Comparison of ENCODE assay signal across 15 cellular contexts in genomic region chr1:12465126-12465525, GRCh38.
DNase-seq lines count a peak whose midpoint lies in the region; ATAC-seq and TF ChIP-seq lines count a peak whose summit lies in the region.
"Had no signal": no experiment of that assay in that cellular context is flagged by ENCODE, and none has a peak within 500 bp of the region (broad histone marks: within the 10 kb centered on the region; RNA-seq: fewer than 3 reads in every experiment).

No MANE protein-coding gene starts in this region.

- intact Hi-C loops in upper lobe of right lung (cut with DNase I) = no loop called here
- intact Hi-C loops in left colon (cut with DNase I, micrococcal nuclease) = no loop called here

- H3K4me2 ChIP-seq in osteoblast (ENCODE audit: insufficient read depth, low read length) = peak overlapping the region; percentile 23

- H3K4me1 ChIP-seq in esophagus (ENCODE audit: control insufficient read depth in 2 of 2, insufficient read depth in 2 of 2, low read length in 1 of 2) = peaks cover 3 to 10% of the 10 kb centered on the region in 2 donors
- peaks cover 56% of the 10 kb centered on the region for H3K4me1 ChIP-seq in osteoblast (ENCODE audit: insufficient read depth, low read length)
- peaks cover 55% of the 10 kb centered on the region for H3K4me1 ChIP-seq in upper lobe of right lung

- ATAC-seq in upper lobe of right lung = no peak
- no peak for ATAC-seq in left colon
- ATAC-seq in HG02763 (IDR thresholded peaks at IDR 0.05; ENCODE audit: unreplicated experiment) = no peak

- WGBS in esophagus, 2 donors = 70 to 87% methylated on average over 3 of the region's 3 CpGs

- no peak overlapping the region for H2AFZ ChIP-seq in osteoblast (ENCODE audit: low read length)

- DNase-seq in osteoblast (ENCODE audit: insufficient read length, low spot score, missing footprints) (no peak), upper lobe of right lung (no peak), left colon (no peak), foreskin melanocyte (no peak)
- DNase-seq: activated gamma-delta T cell, anterior cingulate cortex, Calu3, cortex of kidney, GOT3, immature natural killer cell, NCI-H2029 had no signal

- H3K9me3 ChIP-seq in esophagus (ENCODE audit: control insufficient read depth in 2 of 2, insufficient read depth in 1 of 2, low read depth in 1 of 2, low read length in 1 of 2) = no peaks in the 10 kb centered on the region
- H3K9me3 ChIP-seq in osteoblast (ENCODE audit: low read depth, low read length) = no peaks in the 10 kb centered on the region
- no peaks in the 10 kb centered on the region for H3K9me3 ChIP-seq in upper lobe of right lung
- H3K9me3 ChIP-seq: SJSA1 had no signal

- H3K27me3 ChIP-seq in esophagus (ENCODE audit: control insufficient read depth in 1 of 2, insufficient read depth in 2 of 2, low read length in 2 of 2) (no peaks in the 10 kb centered on the region), osteoblast (ENCODE audit: insufficient read depth, low read length) (no peaks in the 10 kb centered on the region), upper lobe of right lung (no peaks in the 10 kb centered on the region)
- H3K27me3 ChIP-seq: SJSA1 had no signal

- H3K4me3 ChIP-seq in WI38 (ENCODE audit: low read depth, low read length) = peak overlapping the region; percentile 6; the same call in 1 of the 2 replicates
- H3K4me3 ChIP-seq in esophagus (ENCODE audit: low read depth in 1 of 2, low read length in 2 of 2) = no peak overlapping the region
- no peak overlapping the region for H3K4me3 ChIP-seq in osteoblast (ENCODE audit: insufficient read depth, low read length)
- no peak overlapping the region for H3K4me3 ChIP-seq in upper lobe of right lung
- H3K4me3 ChIP-seq: SJSA1 had no signal

- peak overlapping the region; percentile 6 to 78 for H3K27ac ChIP-seq in esophagus (ENCODE audit: low read depth in 2 of 2, low read length in 1 of 2)
- H3K27ac ChIP-seq in osteoblast (ENCODE audit: low read depth, low read length) = peak overlapping the region; percentile 82
- peak overlapping the region; percentile 56 for H3K27ac ChIP-seq in upper lobe of right lung
- H3K27ac ChIP-seq: SJSA1 had no signal

- H3K36me3 ChIP-seq in esophagus (ENCODE audit: control insufficient read depth in 2 of 2, insufficient read depth in 2 of 2, low read length in 1 of 2) (peaks cover 2 to 13% of the 10 kb centered on the region in 2 donors), osteoblast (ENCODE audit: insufficient read depth, low read length) (peaks cover 3% of the 10 kb centered on the region), upper lobe of right lung (no peaks in the 10 kb centered on the region)

- no peak for TF ChIP-seq CTCF in WI38 (IDR thresholded peaks at IDR 0.05; ENCODE audit: low read depth, low read length)
- no peak for TF ChIP-seq CTCF in osteoblast (IDR thresholded peaks at IDR 0.05; ENCODE audit: extremely low read depth, low read depth, low read length)
- no peak for TF ChIP-seq CTCF in upper lobe of right lung (IDR thresholded peaks at IDR 0.05)

- no peaks in the 10 kb centered on the region for H4K20me1 ChIP-seq in osteoblast (ENCODE audit: insufficient read depth, low read length)

- no peaks in the 10 kb centered on the region for H3K79me2 ChIP-seq in osteoblast (ENCODE audit: insufficient read depth, low read length)
